Comparison of ENCODE assay signal across 16 cellular contexts in genomic region chr12:69492739-69493138, GRCh38. TPM values are rescaled to one million over a fixed set of nuclear protein-coding genes. Genes with fewer than 3 reads are reported as not detected.
DNase-seq lines count a peak whose midpoint lies in the region; ATAC-seq, FAIRE-seq and TF ChIP-seq lines count a peak whose summit lies in the region.
"Had no signal": no experiment of that assay in that cellular context is flagged by ENCODE, and none has a peak within 500 bp of the region (broad histone marks: within the 10 kb centered on the region; RNA-seq: fewer than 3 reads in every experiment).

No MANE protein-coding gene starts in this region.

- peak overlapping the region; percentile 19 for H3K27ac Mint-ChIP-seq in WTC11
- H3K27ac Mint-ChIP-seq: CD4-positive, CD25-positive, alpha-beta regulatory T cell had no signal

- H3K9me3 Mint-ChIP-seq in WTC11: peaks cover 8% of the 10 kb centered on the region

- no peak for TF ChIP-seq POLR2A in H54 (IDR thresholded peaks at IDR 0.05; ENCODE audit: low read depth, low read length)

- CTCF ChIA-PET in WTC11 (lab: Charles Lee): interaction anchor here (1.5 kb wide), 1 partner anchor 9 kb away, joined by 6 read pairs; no protein-coding TSS in a partner anchor

- POLR2A ChIA-PET in WTC11 (lab: Charles Lee): no interaction called here

- peak; percentile 48 for FAIRE-seq in H54 (lab: Jason Lieb, UNC)
- FAIRE-seq: A204.1 had no signal

- H3K4me1 Mint-ChIP-seq in WTC11: peaks cover 18% of the 10 kb centered on the region

- ATAC-seq in WTC11 (no peak), HG03432 (IDR thresholded peaks at IDR 0.05; ENCODE audit: unreplicated experiment) (no peak)

- H3K4me3 Mint-ChIP-seq in WTC11: no peak overlapping the region
- H3K4me3 Mint-ChIP-seq: CD4-positive, CD25-positive, alpha-beta regulatory T cell; CD8-positive, alpha-beta memory T cell had no signal

- TF ChIP-seq CTCF in WTC11 (IDR thresholded peaks at IDR 0.05): no peak

- DNase-seq in H54 (ENCODE audit: insufficient read length, low spot score) (no peak), WTC11 (ENCODE audit: low spot score) (no peak), foreskin melanocyte (peak; percentile 88), NK-92 (lab: John Stamatoyannopoulos, UW; ENCODE audit: unreplicated experiment) (no peak), 8988T (no peak)
- DNase-seq: ACHN; BE2C; C1 segment of cervical spinal cord; CD4-positive, CD25-positive, alpha-beta regulatory T cell; CD8-positive, alpha-beta memory T cell; COR-L47; DMS79; GF-D8; GOT3 had no signal

- peaks cover 7% of the 10 kb centered on the region for H3K36me3 Mint-ChIP-seq in WTC11

- no peaks in the 10 kb centered on the region for H3K27me3 Mint-ChIP-seq in WTC11 (ENCODE audit: low read depth)
- H3K27me3 Mint-ChIP-seq: CD4-positive, CD25-positive, alpha-beta regulatory T cell; CD8-positive, alpha-beta memory T cell had no signal

TF ChIP-seq in WTC11, 78 proteins besides CTCF, POLR2A, EP300 and RAD21:
- no peak for TF ChIP-seq NFE2L1 (CRISPR knock-in tag; IDR thresholded peaks at IDR 0.05)
- TF ChIP-seq IRF1 (CRISPR knock-in tag; IDR thresholded peaks at IDR 0.05): no peak
- TF ChIP-seq GTF2I (CRISPR knock-in tag; conservative IDR thresholded peaks at IDR 0.05): no peak
- no peak for TF ChIP-seq FOXP4 (CRISPR knock-in tag; IDR thresholded peaks at IDR 0.05)
- TF ChIP-seq PRDM15 (CRISPR knock-in tag; IDR thresholded peaks at IDR 0.05): no peak
- no peak for TF ChIP-seq NFATC4 (CRISPR knock-in tag; IDR thresholded peaks at IDR 0.05)
- no peak for TF ChIP-seq MXD4 (CRISPR knock-in tag; IDR thresholded peaks at IDR 0.05; ENCODE audit: borderline replicate concordance)
- TF ChIP-seq ZNF232 (CRISPR knock-in tag; IDR thresholded peaks at IDR 0.05): no peak
- no peak for TF ChIP-seq SOX15 (CRISPR knock-in tag; IDR thresholded peaks at IDR 0.05)
- TF ChIP-seq ZMAT4 (CRISPR knock-in tag; IDR thresholded peaks at IDR 0.05): no peak
- TF ChIP-seq MYBL2 (CRISPR knock-in tag; IDR thresholded peaks at IDR 0.05): no peak
- no peak for TF ChIP-seq JUN (CRISPR knock-in tag; IDR thresholded peaks at IDR 0.05)
- TF ChIP-seq ARID4B (CRISPR knock-in tag; IDR thresholded peaks at IDR 0.05; ENCODE audit: borderline replicate concordance): no peak
- TF ChIP-seq CREM (CRISPR knock-in tag; IDR thresholded peaks at IDR 0.05): no peak
- TF ChIP-seq ZNF396 (CRISPR knock-in tag; IDR thresholded peaks at IDR 0.05; ENCODE audit: borderline replicate concordance): no peak
- no peak for TF ChIP-seq ZNF317 (CRISPR knock-in tag; IDR thresholded peaks at IDR 0.05; ENCODE audit: borderline replicate concordance, low read depth)
- TF ChIP-seq FOXP1 (CRISPR knock-in tag; IDR thresholded peaks at IDR 0.05; ENCODE audit: borderline replicate concordance): no peak
- TF ChIP-seq ETV6 (CRISPR knock-in tag; IDR thresholded peaks at IDR 0.05): no peak

RNA-seq across cellular contexts. Expression of gene FRS2, which starts 22.6 kb away (rescaled TPM):
- 23.7 to 26.7 TPM (median 26.1 TPM) in 3 replicates for total RNA-seq in WTC11 (2021)
